Comparison of ENCODE assay signal across 36 cellular contexts in genomic region chr2:8231909-8232308, GRCh38.
"Had no signal": no experiment of that assay in that cellular context is flagged by ENCODE, and none has a peak within 500 bp of the region (broad histone marks: within the 10 kb centered on the region; RNA-seq: fewer than 3 reads in every experiment).

No MANE protein-coding gene starts in this region.

- H3K27me3 Mint-ChIP-seq: activated CD4-positive, alpha-beta memory T cell treated with anti-CD3 and anti-CD28 coated beads for 36 hours; activated T-helper 17 cell treated with anti-CD3 and anti-CD28 coated beads, Interleukin-2, amount 50 U/mL, for 72 hours; central memory CD8-positive, alpha-beta T cell had no signal

- DNase-seq: activated B cell treated with CpG ODN at 0.5 μM for 24 hours; activated CD4-positive, alpha-beta memory T cell treated with anti-CD3 and anti-CD28 coated beads for 36 hours; activated CD4-positive, alpha-beta T cell treated with anti-CD3 and anti-CD28 coated beads for 4 hours; activated CD4-positive, alpha-beta T cell treated with anti-CD3 and anti-CD28 coated beads, Interleukin-2, amount 50 U/mL, for 1 hour; activated CD4-positive, CD25-positive, alpha-beta regulatory T cell treated with anti-CD3 and anti-CD28 coated beads, Interleukin-2, amount 50 U/mL, for 72 hours; activated effector memory CD4-positive, alpha-beta T cell treated with anti-CD3 and anti-CD28 coated beads, Interleukin-2, amount 50 U/mL, for 16 hours; activated naive CD4-positive, alpha-beta T cell; activated naive CD4-positive, alpha-beta T cell treated with anti-CD3 and anti-CD28 coated beads, Interleukin-2, amount 50 U/mL, for 16 hours; activated naive CD8-positive, alpha-beta T cell treated with anti-CD3 and anti-CD28 coated beads for 36 hours; activated T-cell treated with anti-CD3 and anti-CD28 coated beads, Interleukin-2, amount 50 U/mL, for 1 hour; activated T-cell treated with anti-CD3 and anti-CD28 coated beads, Interleukin-2, amount 50 U/mL, for 72 hours; amniotic stem cell; aorta; brain microvascular endothelial cell; KG1; MM.1S; MV-4-11; NCI-H1092; NCI-H1436 treated with DMSO at 0.1 percent for 48 hours; NCI-H187; NCI-H2029 treated with DMSO at 0.1 percent for 48 hours; NCI-H2107; NCI-H2171; NCI-H510A; NCI-H526; NCI-H748 treated with DMSO at 0.1 percent for 48 hours; SIG-M5; SW 1271; T-helper 1 cell; T-helper 2 cell; T-helper 9 cell had no signal

- H3K27ac Mint-ChIP-seq: activated B cell treated with CpG ODN at 0.5 μM for 24 hours; activated CD4-positive, alpha-beta memory T cell treated with anti-CD3 and anti-CD28 coated beads for 36 hours; activated naive CD8-positive, alpha-beta T cell treated with anti-CD3 and anti-CD28 coated beads for 36 hours; activated T-cell treated with anti-CD3 and anti-CD28 coated beads, Interleukin-2, amount 50 U/mL, for 72 hours; activated T-helper 17 cell treated with anti-CD3 and anti-CD28 coated beads, Interleukin-2, amount 50 U/mL, for 72 hours had no signal

- ATAC-seq: activated T-cell treated with anti-CD3 and anti-CD28 coated beads, Interleukin-2, amount 50 U/mL, for 72 hours; activated T-helper 17 cell treated with anti-CD3 and anti-CD28 coated beads, Interleukin-2, amount 50 U/mL, for 72 hours; Panc1; SK-N-SH treated with all-trans-retinoic acid at 6 μM for 48 hours had no signal

- H3K27ac ChIP-seq: brain microvascular endothelial cell, VCaP had no signal

- H3K4me3 Mint-ChIP-seq: activated B cell treated with CpG ODN at 0.5 μM for 24 hours; activated CD4-positive, alpha-beta memory T cell treated with anti-CD3 and anti-CD28 coated beads for 36 hours; activated naive CD8-positive, alpha-beta T cell treated with anti-CD3 and anti-CD28 coated beads for 36 hours; activated T-cell treated with anti-CD3 and anti-CD28 coated beads, Interleukin-2, amount 50 U/mL, for 72 hours; activated T-helper 17 cell treated with anti-CD3 and anti-CD28 coated beads, Interleukin-2, amount 50 U/mL, for 72 hours; central memory CD8-positive, alpha-beta T cell had no signal

- H3K9me3 Mint-ChIP-seq: activated B cell treated with CpG ODN at 0.5 μM for 24 hours; activated CD4-positive, alpha-beta memory T cell treated with anti-CD3 and anti-CD28 coated beads for 36 hours; activated naive CD8-positive, alpha-beta T cell treated with anti-CD3 and anti-CD28 coated beads for 36 hours; activated T-cell treated with anti-CD3 and anti-CD28 coated beads, Interleukin-2, amount 50 U/mL, for 72 hours; activated T-helper 17 cell treated with anti-CD3 and anti-CD28 coated beads, Interleukin-2, amount 50 U/mL, for 72 hours; central memory CD8-positive, alpha-beta T cell had no signal

- H3K27me3 ChIP-seq: brain microvascular endothelial cell had no signal

- H3K36me3 Mint-ChIP-seq: activated CD4-positive, alpha-beta memory T cell treated with anti-CD3 and anti-CD28 coated beads for 36 hours had no signal

- H3K36me3 ChIP-seq: brain microvascular endothelial cell had no signal
